ENCODE assay signal across 39 cellular contexts in the genomic region with DNA sequence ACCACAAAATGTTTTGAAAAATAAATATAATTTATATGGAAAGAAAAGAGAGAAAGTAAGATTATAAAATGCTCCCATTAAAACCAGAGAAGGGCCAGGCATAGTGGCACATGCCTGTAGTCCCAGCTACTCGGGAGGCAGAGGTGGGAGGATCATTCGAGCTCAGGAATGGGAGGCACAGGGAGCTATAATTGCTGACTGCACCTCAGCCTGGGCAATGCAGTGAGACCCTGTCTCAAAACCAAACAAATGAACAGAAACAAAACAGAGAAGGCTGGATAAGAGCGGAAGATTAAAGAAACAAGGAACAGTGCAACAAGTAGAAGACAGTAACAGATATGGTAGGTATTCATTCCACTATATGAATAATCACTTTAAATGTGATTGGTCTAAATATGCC. TPM values are rescaled to one million over a fixed set of nuclear protein-coding genes. Genes with fewer than 3 reads are reported as not detected.
"Had no signal": no experiment of that assay in that cellular context is flagged by ENCODE, and none has a peak within 500 bp of the region (broad histone marks: within the 10 kb centered on the region; RNA-seq: fewer than 3 reads in every experiment).

No MANE protein-coding gene starts in this region.

- H3K4me1 ChIP-seq: adrenal gland, ascending aorta, body of pancreas, breast epithelium had no signal

- H3K36me3 Mint-ChIP-seq: activated naive CD4-positive, alpha-beta T cell treated with anti-CD3 and anti-CD28 coated beads, Interleukin-2, amount 10 ng/mL, durations not matched to agents 7 days and 5 days; activated naive CD4-positive, alpha-beta T cell treated with anti-CD3 and anti-CD28 coated beads, Interleukin-2, amount 50 U/mL, for 72 hours; activated naive CD8-positive, alpha-beta T cell treated with anti-CD3 and anti-CD28 coated beads, Interleukin-2, amount 10 ng/mL, durations not matched to agents 7 days and 5 days had no signal

- H3K4me3 Mint-ChIP-seq: activated naive CD4-positive, alpha-beta T cell treated with anti-CD3 and anti-CD28 coated beads for 36 hours; activated naive CD4-positive, alpha-beta T cell treated with anti-CD3 and anti-CD28 coated beads, Interleukin-2, amount 10 ng/mL, durations not matched to agents 7 days and 5 days; activated naive CD4-positive, alpha-beta T cell treated with anti-CD3 and anti-CD28 coated beads, Interleukin-2, amount 50 U/mL, for 24 hours; activated naive CD8-positive, alpha-beta T cell; activated naive CD8-positive, alpha-beta T cell treated with anti-CD3 and anti-CD28 coated beads for 36 hours; activated naive CD8-positive, alpha-beta T cell treated with anti-CD3 and anti-CD28 coated beads, Interleukin-2, amount 10 ng/mL, durations not matched to agents 7 days and 5 days; activated naive CD8-positive, alpha-beta T cell treated with anti-CD3 and anti-CD28 coated beads, Interleukin-2, amount 50 U/mL, for 24 hours; activated T-cell treated with anti-CD3 and anti-CD28 coated beads, Interleukin-2, amount 50 U/mL, for 24 hours; activated T-cell treated with anti-CD3 and anti-CD28 coated beads, Interleukin-2, amount 50 U/mL, for 4 hours; activated T-cell treated with anti-CD3 and anti-CD28 coated beads, Interleukin-2, amount 50 U/mL, for 72 hours; activated T-helper 1 cell treated with anti-CD3 and anti-CD28 coated beads, Interleukin-12 subunit alpha, Interleukin-12 subunit beta, Interleukin-2, Interleukin-4 antibody, amounts not matched to agents 30 ng/mL and 10 ng/mL and 1 ng/mL, durations not matched to agents 14 hours and 24 hours and 36 hours; activated T-helper 17 cell treated with anti-CD3 and anti-CD28 coated beads, Interleukin-2, amount 50 U/mL, for 72 hours; brain; central memory CD8-positive, alpha-beta T cell had no signal

- FAIRE-seq: astrocyte, bronchial epithelial cell had no signal

- H3K27me3 ChIP-seq: adrenal gland, ascending aorta, body of pancreas, brain microvascular endothelial cell, breast epithelium, cardiac muscle cell had no signal

- H3K36me3 ChIP-seq: adrenal gland, ascending aorta, brain microvascular endothelial cell, breast epithelium, cardiac muscle cell had no signal

- DNase-seq: activated effector memory CD4-positive, alpha-beta T cell treated with anti-CD3 and anti-CD28 coated beads, Interleukin-2, amount 50 U/mL, for 16 hours; activated effector memory CD4-positive, alpha-beta T cell treated with Interleukin-2 at 50 U/mL for 16 hours; activated gamma-delta T cell; activated gamma-delta T cell treated with Interleukin-2 at 50 U/mL for 16 hours; activated naive CD4-positive, alpha-beta T cell; activated naive CD4-positive, alpha-beta T cell treated with anti-CD3 and anti-CD28 coated beads for 36 hours; activated naive CD4-positive, alpha-beta T cell treated with anti-CD3 and anti-CD28 coated beads, Interleukin-2, amount 10 ng/mL, durations not matched to agents 7 days and 5 days; activated naive CD4-positive, alpha-beta T cell treated with anti-CD3 and anti-CD28 coated beads, Interleukin-2, amount 50 U/mL, for 16 hours; activated naive CD4-positive, alpha-beta T cell treated with Interleukin-2 at 50 U/mL for 16 hours; activated naive CD8-positive, alpha-beta T cell treated with anti-CD3 and anti-CD28 coated beads for 36 hours; activated naive CD8-positive, alpha-beta T cell treated with anti-CD3 and anti-CD28 coated beads, Interleukin-2, amount 10 ng/mL, durations not matched to agents 7 days and 5 days; activated naive CD8-positive, alpha-beta T cell treated with anti-CD3 and anti-CD28 coated beads, Interleukin-2, amount 50 U/mL, for 24 hours; activated T-cell treated with anti-CD3 and anti-CD28 coated beads, Interleukin-2, amount 50 U/mL, for 24 hours; activated T-cell treated with anti-CD3 and anti-CD28 coated beads, Interleukin-2, amount 50 U/mL, for 4 hours; activated T-cell treated with anti-CD3 and anti-CD28 coated beads, Interleukin-2, amount 50 U/mL, for 48 hours; activated T-cell treated with anti-CD3 and anti-CD28 coated beads, Interleukin-2, amount 50 U/mL, for 72 hours; adrenal gland; amniotic stem cell; amygdala; anterior cingulate cortex; aorta; body of pancreas; brain microvascular endothelial cell; caudate nucleus; central memory CD4-positive, alpha-beta T cell; cerebellar nuclear complex had no signal

- H3K27me3 Mint-ChIP-seq: activated naive CD4-positive, alpha-beta T cell treated with anti-CD3 and anti-CD28 coated beads, Interleukin-2, amount 10 ng/mL, durations not matched to agents 7 days and 5 days; activated naive CD4-positive, alpha-beta T cell treated with anti-CD3 and anti-CD28 coated beads, Interleukin-2, amount 50 U/mL, for 24 hours; activated naive CD8-positive, alpha-beta T cell; activated naive CD8-positive, alpha-beta T cell treated with anti-CD3 and anti-CD28 coated beads for 36 hours; activated naive CD8-positive, alpha-beta T cell treated with anti-CD3 and anti-CD28 coated beads, Interleukin-2, amount 10 ng/mL, durations not matched to agents 7 days and 5 days; activated naive CD8-positive, alpha-beta T cell treated with anti-CD3 and anti-CD28 coated beads, Interleukin-2, amount 50 U/mL, for 24 hours; activated T-cell treated with anti-CD3 and anti-CD28 coated beads, Interleukin-2, amount 50 U/mL, for 24 hours; activated T-helper 17 cell treated with anti-CD3 and anti-CD28 coated beads, Interleukin-2, amount 50 U/mL, for 72 hours; brain; central memory CD8-positive, alpha-beta T cell had no signal

- H3K4me3 ChIP-seq: adrenal gland, ascending aorta, body of pancreas, breast epithelium, cardiac muscle cell had no signal

- H3K9me3 ChIP-seq: adrenal gland, ascending aorta, body of pancreas had no signal

- H3K27ac ChIP-seq: adrenal gland, ascending aorta, body of pancreas, brain microvascular endothelial cell, breast epithelium, cardiac muscle cell had no signal

- H3K4me1 Mint-ChIP-seq: activated naive CD4-positive, alpha-beta T cell treated with anti-CD3 and anti-CD28 coated beads, Interleukin-2, amount 10 ng/mL, durations not matched to agents 7 days and 5 days; activated naive CD8-positive, alpha-beta T cell treated with anti-CD3 and anti-CD28 coated beads, Interleukin-2, amount 10 ng/mL, durations not matched to agents 7 days and 5 days; activated naive CD8-positive, alpha-beta T cell treated with anti-CD3 and anti-CD28 coated beads, Interleukin-2, amount 50 U/mL, for 24 hours; brain had no signal

- ATAC-seq: activated naive CD4-positive, alpha-beta T cell treated with anti-CD3 and anti-CD28 coated beads, Interleukin-2, amount 50 U/mL, for 72 hours; activated naive CD8-positive, alpha-beta T cell treated with anti-CD3 and anti-CD28 coated beads, Interleukin-2, amount 50 U/mL, for 24 hours; activated T-cell treated with anti-CD3 and anti-CD28 coated beads, Interleukin-2, amount 50 U/mL, for 4 hours; activated T-cell treated with anti-CD3 and anti-CD28 coated beads, Interleukin-2, amount 50 U/mL, for 72 hours; activated T-helper 17 cell treated with anti-CD3 and anti-CD28 coated beads, Interleukin-2, amount 50 U/mL, for 72 hours; body of pancreas had no signal

- H3K27ac Mint-ChIP-seq: activated naive CD4-positive, alpha-beta T cell treated with anti-CD3 and anti-CD28 coated beads for 36 hours; activated naive CD4-positive, alpha-beta T cell treated with anti-CD3 and anti-CD28 coated beads, Interleukin-2, amount 10 ng/mL, durations not matched to agents 7 days and 5 days; activated naive CD4-positive, alpha-beta T cell treated with anti-CD3 and anti-CD28 coated beads, Interleukin-2, amount 50 U/mL, for 24 hours; activated naive CD4-positive, alpha-beta T cell treated with anti-CD3 and anti-CD28 coated beads, Interleukin-2, amount 50 U/mL, for 72 hours; activated naive CD8-positive, alpha-beta T cell; activated naive CD8-positive, alpha-beta T cell treated with anti-CD3 and anti-CD28 coated beads for 36 hours; activated naive CD8-positive, alpha-beta T cell treated with anti-CD3 and anti-CD28 coated beads, Interleukin-2, amount 10 ng/mL, durations not matched to agents 7 days and 5 days; activated naive CD8-positive, alpha-beta T cell treated with anti-CD3 and anti-CD28 coated beads, Interleukin-2, amount 50 U/mL, for 24 hours; activated T-cell treated with anti-CD3 and anti-CD28 coated beads, Interleukin-2, amount 50 U/mL, for 24 hours; activated T-cell treated with anti-CD3 and anti-CD28 coated beads, Interleukin-2, amount 50 U/mL, for 72 hours; activated T-helper 1 cell treated with anti-CD3 and anti-CD28 coated beads, Interleukin-12 subunit alpha, Interleukin-12 subunit beta, Interleukin-2, Interleukin-4 antibody, amounts not matched to agents 30 ng/mL and 10 ng/mL and 1 ng/mL, durations not matched to agents 14 hours and 24 hours and 36 hours; activated T-helper 17 cell treated with anti-CD3 and anti-CD28 coated beads, Interleukin-2, amount 50 U/mL, for 72 hours; activated T-helper 2 cell treated with anti-CD3 and anti-CD28 coated beads, Interferon-gamma antibody, Interleukin-2, Interleukin-4, amounts not matched to agents 10 μg/mL and 5 μg/mL and 100 μg/mL, durations not matched to agents 14 hours and 24 hours and 36 hours; brain had no signal

- H3K9me3 Mint-ChIP-seq: activated naive CD4-positive, alpha-beta T cell treated with anti-CD3 and anti-CD28 coated beads, Interleukin-2, amount 10 ng/mL, durations not matched to agents 7 days and 5 days; activated naive CD8-positive, alpha-beta T cell treated with anti-CD3 and anti-CD28 coated beads, Interleukin-2, amount 10 ng/mL, durations not matched to agents 7 days and 5 days; activated T-cell treated with anti-CD3 and anti-CD28 coated beads, Interleukin-2, amount 50 U/mL, for 24 hours; activated T-cell treated with anti-CD3 and anti-CD28 coated beads, Interleukin-2, amount 50 U/mL, for 72 hours; activated T-helper 17 cell treated with anti-CD3 and anti-CD28 coated beads, Interleukin-2, amount 50 U/mL, for 72 hours; activated T-helper 2 cell treated with anti-CD3 and anti-CD28 coated beads, Interferon-gamma antibody, Interleukin-2, Interleukin-4, amounts not matched to agents 10 μg/mL and 5 μg/mL and 100 μg/mL, durations not matched to agents 14 hours and 24 hours and 36 hours; central memory CD8-positive, alpha-beta T cell had no signal

RNA-seq across cellular contexts. Expression of gene TMEM182, which starts 18.6 kb away (rescaled TPM):
- total RNA-seq: ascending aorta had no signal
